In the genomic region with DNA sequence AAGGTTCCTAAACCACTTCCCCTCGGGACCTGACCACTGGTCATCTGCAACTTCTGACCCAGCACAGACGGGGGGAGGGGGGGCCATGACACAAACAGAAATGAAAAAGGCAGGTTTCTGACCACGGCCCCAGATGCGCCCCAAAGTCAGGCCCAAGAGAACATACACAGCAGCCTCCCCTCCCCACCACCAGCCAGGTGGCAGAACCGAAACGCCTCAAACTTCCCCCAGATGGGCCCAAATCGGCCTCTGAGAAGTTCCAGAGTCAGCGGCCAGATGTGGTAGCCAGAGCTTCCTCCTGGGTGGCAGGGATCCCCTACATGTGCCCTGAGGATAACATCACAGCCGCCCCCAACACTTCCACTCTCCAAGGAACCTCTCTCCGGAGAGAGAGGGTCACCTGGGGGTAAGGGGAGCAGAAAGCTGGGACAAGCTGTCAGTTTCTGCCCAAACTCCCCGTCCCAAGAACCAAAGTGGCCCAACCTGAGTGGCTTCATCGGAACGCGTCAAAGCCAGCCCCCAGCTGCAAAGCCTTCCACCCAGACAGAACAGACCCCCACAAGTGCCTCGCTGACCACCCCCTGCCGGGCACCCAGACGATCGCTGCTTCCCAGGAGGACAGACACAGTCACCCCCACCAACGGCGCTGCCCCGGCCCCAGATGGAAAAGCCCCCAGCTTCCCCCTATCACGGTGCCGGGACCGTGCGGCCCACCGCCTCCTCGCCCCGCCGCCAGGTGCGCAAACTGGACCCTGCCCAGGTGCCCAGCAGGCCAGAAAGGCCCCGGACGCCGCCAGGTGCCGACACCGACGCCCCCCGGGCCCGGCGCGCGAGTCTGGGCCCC, we compare ENCODE assay signal across 8 cellular contexts. TPM values are rescaled to one million over a fixed set of nuclear protein-coding genes. Genes with fewer than 3 reads are reported as not detected.
DNase-seq lines count a peak whose midpoint lies in the region; ATAC-seq and TF ChIP-seq lines count a peak whose summit lies in the region.

No MANE protein-coding gene starts in this region.

- H3K36me3 Mint-ChIP-seq in immature natural killer cell: no peaks in the 10 kb centered on the region

- H3K4me3 ChIP-seq in GM08714 (ENCODE audit: low read length): peak overlapping the region; percentile 93
- H3K4me3 ChIP-seq in ascending aorta: peak overlapping the region; percentile 97 to 99

- DNase-seq in MV-4-11 (lab: John Stamatoyannopoulos, UW) (peak; percentile 50), ascending aorta (ENCODE audit: low spot score in 2 of 2) (peak in 1 of 2 donors; percentile 73), immature natural killer cell (peak in 1 of 3 donors; percentile 24), midbrain (lab: John Stamatoyannopoulos, UW) (no peak)
- DNase-seq in stimulated activated CD8-positive, alpha-beta memory T cell treated with anti-CD3 and anti-CD28 coated beads, Interleukin-4, amount 100 ng/mL, for 48 hours: peak; percentile 46

- H3K27me3 ChIP-seq in ascending aorta: no peaks in the 10 kb centered on the region

- peak overlapping the region; percentile 97 to 99 for H3K27ac ChIP-seq in ascending aorta

- H3K9me3 Mint-ChIP-seq in immature natural killer cell: no peaks in the 10 kb centered on the region

- peaks cover 29 to 39% of the 10 kb centered on the region in 2 donors for H3K4me1 Mint-ChIP-seq in immature natural killer cell

- peak overlapping the region; percentile 92 to 98 (median 96) for H3K27ac Mint-ChIP-seq in immature natural killer cell

- no peak for ATAC-seq in GM21576 (IDR thresholded peaks at IDR 0.05; ENCODE audit: unreplicated experiment)
- no peak for ATAC-seq in HG02840 (IDR thresholded peaks at IDR 0.05; ENCODE audit: low FRiP score, unreplicated experiment)

- peak overlapping the region; percentile 90 to 99 (median 97) for H3K4me3 Mint-ChIP-seq in immature natural killer cell

- peaks cover 4 to 13% (median 11%) of the 10 kb centered on the region in 3 donors for H3K27me3 Mint-ChIP-seq in immature natural killer cell (ENCODE audit: low read depth in 3 of 3)

- peak in 1 of 3 experiments; percentile 17 for TF ChIP-seq CTCF in ascending aorta (IDR thresholded peaks at IDR 0.05)

- H3K4me1 ChIP-seq in ascending aorta: peaks cover 3 to 16% of the 10 kb centered on the region in 2 donors

- no peaks in the 10 kb centered on the region for H3K9me3 ChIP-seq in ascending aorta

- intact Hi-C loops in ascending aorta (cut with DNase I): loop anchor here (1.0 kb wide), 1 partner anchor 20 kb away; no protein-coding TSS in a partner anchor

- no peaks in the 10 kb centered on the region for H3K36me3 ChIP-seq in ascending aorta

RNA-seq across cellular contexts. Expression of a gene that starts 0.8 kb away (rescaled TPM):
- 30.5 TPM for total RNA-seq in ascending aorta
- 10 to 100 TPM in 2 of 3 donors, 1 to 10 TPM in 1; 9.1 to 21.1 (median 11.1) TPM for polyA plus RNA-seq in immature natural killer cell

RNA-seq across cellular contexts. Expression of a gene that starts 22.3 kb away (rescaled TPM):
- total RNA-seq in ascending aorta: 395 TPM
- 100 to 1,000 TPM in 1 of 3 donors, 10 to 100 TPM in 2; 85.7 to 137 (median 94.5) TPM for polyA plus RNA-seq in immature natural killer cell

RNA-seq across cellular contexts. Expression of a gene that starts 36.6 kb away (rescaled TPM):
- 178 TPM for total RNA-seq in ascending aorta
- 100 to 1,000 TPM in 1 of 3 donors, 10 to 100 TPM in 2; 85.9 to 134 (median 93.0) TPM for polyA plus RNA-seq in immature natural killer cell

RNA-seq across cellular contexts. Expression of a gene that starts 50.6 kb away (rescaled TPM):
- 554 TPM for total RNA-seq in ascending aorta
- polyA plus RNA-seq in immature natural killer cell: 1,000 to 10,000 TPM in 1 of 3 donors, 100 to 1,000 TPM in 2; 613 to 1,093 (median 997) TPM
